Comparison of ENCODE assay signal across 1 cellular context in the genomic region with DNA sequence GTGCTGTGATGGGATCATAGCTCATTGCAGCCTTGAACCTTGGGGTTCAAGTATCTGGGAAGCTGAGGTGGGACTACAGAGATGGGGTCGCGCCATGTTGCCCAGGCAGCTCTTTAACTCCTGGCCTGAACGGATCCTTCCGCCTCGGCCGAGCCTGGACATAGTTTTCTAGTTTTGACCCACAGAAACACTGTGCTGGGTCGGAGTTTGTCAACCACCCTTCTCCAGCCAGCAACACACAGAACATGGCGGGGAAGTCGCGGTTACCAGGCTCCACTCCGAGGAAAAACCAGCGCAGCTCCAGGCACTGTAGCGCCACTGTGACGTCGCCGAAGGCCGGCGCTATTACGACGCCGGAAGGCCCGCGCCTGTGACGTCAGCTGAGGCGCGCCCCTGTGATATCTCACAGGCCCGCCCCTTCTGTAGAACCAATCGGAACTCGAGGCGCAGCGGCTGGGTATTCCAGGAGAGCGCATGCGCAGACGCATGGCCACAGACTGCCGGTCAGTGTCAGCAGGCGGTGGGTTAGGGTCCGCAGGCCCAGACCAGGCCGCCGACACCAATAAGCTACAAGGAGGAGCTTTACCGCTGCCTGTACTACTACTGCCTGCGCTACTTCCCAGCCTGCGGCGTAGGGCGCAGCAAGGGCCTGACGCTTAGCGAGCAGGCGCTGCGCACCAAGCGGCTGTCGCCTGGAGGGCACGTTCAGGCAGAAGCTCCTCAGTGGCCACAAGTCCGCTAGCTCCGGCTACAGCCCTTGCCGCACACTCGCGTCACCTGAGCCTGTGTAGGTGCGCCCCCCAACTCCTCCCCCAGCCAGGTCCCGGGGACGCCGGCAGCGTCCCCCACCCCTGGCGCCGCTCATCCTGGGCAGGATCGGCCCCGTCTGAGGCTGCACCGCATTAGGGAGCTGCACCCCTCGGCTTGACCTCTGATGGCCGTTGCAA.
TF ChIP-seq lines count a peak whose summit lies in the region.

No MANE protein-coding gene starts in this region.

TF ChIP-seq in HepG2, 621 proteins besides CTCF, POLR2A, EP300 and RAD21 (continued from another document and continues in another):
- TF ChIP-seq SNAPC5 (CRISPR knock-in tag; IDR thresholded peaks at IDR 0.05; ENCODE audit: borderline replicate concordance) = no peak
- TF ChIP-seq ZNF260 (CRISPR knock-in tag; IDR thresholded peaks at IDR 0.05; ENCODE audit: borderline replicate concordance, low read depth) = no peak
- TF ChIP-seq ZBTB8A (CRISPR knock-in tag; IDR thresholded peaks at IDR 0.05; ENCODE audit: borderline replicate concordance, low read depth) = no peak
- peak; percentile 92 for TF ChIP-seq THAP8 (CRISPR knock-in tag; IDR thresholded peaks at IDR 0.05; ENCODE audit: borderline replicate concordance)
- TF ChIP-seq ZNF891 (CRISPR knock-in tag; IDR thresholded peaks at IDR 0.05) = peak; percentile 73; the same call in 1 of the 2 replicates
- peak; percentile 88 for TF ChIP-seq SAP130 (CRISPR knock-in tag; IDR thresholded peaks at IDR 0.05; ENCODE audit: low read depth)
- TF ChIP-seq ZNF552 (CRISPR knock-in tag; IDR thresholded peaks at IDR 0.05; ENCODE audit: borderline replicate concordance) = peak; percentile 90
- peak; percentile 83 for TF ChIP-seq KMT2B (CRISPR knock-in tag; IDR thresholded peaks at IDR 0.05)
- TF ChIP-seq ZNF484 (CRISPR knock-in tag; IDR thresholded peaks at IDR 0.05; ENCODE audit: borderline replicate concordance, low read depth) = no peak
- peak; percentile 40 for TF ChIP-seq TEAD3 (CRISPR knock-in tag; optimal IDR thresholded peaks at IDR 0.05; ENCODE audit: borderline replicate concordance)
- no peak for TF ChIP-seq CHD4 (IDR thresholded peaks at IDR 0.05; ENCODE audit: borderline replicate concordance, low read length)
- TF ChIP-seq MXD4 (CRISPR knock-in tag; IDR thresholded peaks at IDR 0.05) = peak; percentile 92
- TF ChIP-seq ZNF564 (CRISPR knock-in tag; IDR thresholded peaks at IDR 0.05) = peak; percentile 88
- peak; percentile 83; the same call in 1 of the 2 replicates for TF ChIP-seq PRMT3 (CRISPR knock-in tag; IDR thresholded peaks at IDR 0.05; ENCODE audit: borderline replicate concordance, low read depth)
- no peak; the same call in none of the 2 replicates for TF ChIP-seq KDM4B (CRISPR knock-in tag; IDR thresholded peaks at IDR 0.05)
- peak; percentile 59 for TF ChIP-seq RXRA (CRISPR knock-in tag; IDR thresholded peaks at IDR 0.05)
- no peak for TF ChIP-seq RCOR2 (CRISPR knock-in tag; IDR thresholded peaks at IDR 0.05)
- no peak for TF ChIP-seq ESRRA (CRISPR knock-in tag; IDR thresholded peaks at IDR 0.05; ENCODE audit: low read depth)
- TF ChIP-seq, protein P1, sequence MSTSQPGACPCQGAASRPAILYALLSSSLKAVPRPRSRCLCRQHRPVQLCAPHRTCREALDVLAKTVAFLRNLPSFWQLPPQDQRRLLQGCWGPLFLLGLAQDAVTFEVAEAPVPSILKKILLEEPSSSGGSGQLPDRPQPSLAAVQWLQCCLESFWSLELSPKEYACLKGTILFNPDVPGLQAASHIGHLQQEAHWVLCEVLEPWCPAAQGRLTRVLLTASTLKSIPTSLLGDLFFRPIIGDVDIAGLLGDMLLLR (CRISPR knock-in tag; IDR thresholded peaks at IDR 0.05) = peak; percentile 74; the same call in 1 of the 2 replicates
- peak; percentile 80; the same call in 1 of the 2 replicates for TF ChIP-seq ZNF225 (CRISPR knock-in tag; IDR thresholded peaks at IDR 0.05)
- TF ChIP-seq, protein P2, sequence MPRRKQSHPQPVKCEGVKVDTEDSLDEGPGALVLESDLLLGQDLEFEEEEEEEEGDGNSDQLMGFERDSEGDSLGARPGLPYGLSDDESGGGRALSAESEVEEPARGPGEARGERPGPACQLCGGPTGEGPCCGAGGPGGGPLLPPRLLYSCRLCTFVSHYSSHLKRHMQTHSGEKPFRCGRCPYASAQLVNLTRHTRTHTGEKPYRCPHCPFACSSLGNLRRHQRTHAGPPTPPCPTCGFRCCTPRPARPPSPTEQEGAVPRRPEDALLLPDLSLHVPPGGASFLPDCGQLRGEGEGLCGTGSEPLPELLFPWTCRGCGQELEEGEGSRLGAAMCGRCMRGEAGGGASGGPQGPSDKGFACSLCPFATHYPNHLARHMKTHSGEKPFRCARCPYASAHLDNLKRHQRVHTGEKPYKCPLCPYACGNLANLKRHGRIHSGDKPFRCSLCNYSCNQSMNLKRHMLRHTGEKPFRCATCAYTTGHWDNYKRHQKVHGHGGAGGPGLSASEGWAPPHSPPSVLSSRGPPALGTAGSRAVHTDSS (CRISPR knock-in tag; conservative IDR thresholded peaks at IDR 0.05) = 0 out of 2 replicates have a peak, but pooled peaks have one; percentile 43
- peak; percentile 84; the same call in 1 of the 2 replicates for TF ChIP-seq ZNF547 (CRISPR knock-in tag; IDR thresholded peaks at IDR 0.05)
- TF ChIP-seq YEATS4 (CRISPR knock-in tag; IDR thresholded peaks at IDR 0.05; ENCODE audit: borderline replicate concordance) = peak; percentile 90
- no peak for TF ChIP-seq MATR3 (CRISPR knock-in tag; IDR thresholded peaks at IDR 0.05)
- TF ChIP-seq, protein P3, sequence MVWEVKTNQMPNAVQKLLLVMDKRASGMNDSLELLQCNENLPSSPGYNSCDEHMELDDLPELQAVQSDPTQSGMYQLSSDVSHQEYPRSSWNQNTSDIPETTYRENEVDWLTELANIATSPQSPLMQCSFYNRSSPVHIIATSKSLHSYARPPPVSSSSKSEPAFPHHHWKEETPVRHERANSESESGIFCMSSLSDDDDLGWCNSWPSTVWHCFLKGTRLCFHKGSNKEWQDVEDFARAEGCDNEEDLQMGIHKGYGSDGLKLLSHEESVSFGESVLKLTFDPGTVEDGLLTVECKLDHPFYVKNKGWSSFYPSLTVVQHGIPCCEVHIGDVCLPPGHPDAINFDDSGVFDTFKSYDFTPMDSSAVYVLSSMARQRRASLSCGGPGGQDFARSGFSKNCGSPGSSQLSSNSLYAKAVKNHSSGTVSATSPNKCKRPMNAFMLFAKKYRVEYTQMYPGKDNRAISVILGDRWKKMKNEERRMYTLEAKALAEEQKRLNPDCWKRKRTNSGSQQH (CRISPR knock-in tag; IDR thresholded peaks at IDR 0.05; ENCODE audit: low read depth) = peak; percentile 85
- peak; percentile 29; the same call in 1 of the 2 replicates for TF ChIP-seq KLF15 (CRISPR knock-in tag; IDR thresholded peaks at IDR 0.05; ENCODE audit: borderline replicate concordance)
- TF ChIP-seq MLLT10 (CRISPR knock-in tag; IDR thresholded peaks at IDR 0.05) = no peak
- no peak for TF ChIP-seq ZSCAN25 (CRISPR knock-in tag; IDR thresholded peaks at IDR 0.05)
- TF ChIP-seq, protein P4, sequence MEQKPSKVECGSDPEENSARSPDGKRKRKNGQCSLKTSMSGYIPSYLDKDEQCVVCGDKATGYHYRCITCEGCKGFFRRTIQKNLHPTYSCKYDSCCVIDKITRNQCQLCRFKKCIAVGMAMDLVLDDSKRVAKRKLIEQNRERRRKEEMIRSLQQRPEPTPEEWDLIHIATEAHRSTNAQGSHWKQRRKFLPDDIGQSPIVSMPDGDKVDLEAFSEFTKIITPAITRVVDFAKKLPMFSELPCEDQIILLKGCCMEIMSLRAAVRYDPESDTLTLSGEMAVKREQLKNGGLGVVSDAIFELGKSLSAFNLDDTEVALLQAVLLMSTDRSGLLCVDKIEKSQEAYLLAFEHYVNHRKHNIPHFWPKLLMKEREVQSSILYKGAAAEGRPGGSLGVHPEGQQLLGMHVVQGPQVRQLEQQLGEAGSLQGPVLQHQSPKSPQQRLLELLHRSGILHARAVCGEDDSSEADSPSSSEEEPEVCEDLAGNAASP (CRISPR knock-in tag; IDR thresholded peaks at IDR 0.05; ENCODE audit: borderline replicate concordance) = peak; percentile 51; the same call in 1 of the 2 replicates
- no peak for TF ChIP-seq RELA (CRISPR knock-in tag; IDR thresholded peaks at IDR 0.05)
- TF ChIP-seq SNRNP70 (IDR thresholded peaks at IDR 0.05; ENCODE audit: low read depth, low read length) = no peak
- peak; percentile 83; the same call in 1 of the 2 replicates for TF ChIP-seq ZNF724P (CRISPR knock-in tag; IDR thresholded peaks at IDR 0.05; ENCODE audit: borderline replicate concordance)
- TF ChIP-seq NR2F1 (CRISPR knock-in tag; IDR thresholded peaks at IDR 0.05) = no peak
- TF ChIP-seq RFX5 (IDR thresholded peaks at IDR 0.05; ENCODE audit: low read depth, low read length) = peak; percentile 71; the same call in 1 of the 2 replicates
- no peak for TF ChIP-seq RBM22 (optimal IDR thresholded peaks at IDR 0.05; ENCODE audit: low read length)
- TF ChIP-seq ZNF430 (CRISPR knock-in tag; IDR thresholded peaks at IDR 0.05) = peak; percentile 99
- TF ChIP-seq ZBTB3 (CRISPR knock-in tag; IDR thresholded peaks at IDR 0.05; ENCODE audit: borderline replicate concordance, low read depth) = no peak
- 0 out of 2 replicates have a peak, but pooled peaks have one; percentile 25 for TF ChIP-seq KLF13 (CRISPR knock-in tag; IDR thresholded peaks at IDR 0.05)
- peak; percentile 78 for TF ChIP-seq ZBTB10 (CRISPR knock-in tag; IDR thresholded peaks at IDR 0.05; ENCODE audit: borderline replicate concordance)
- TF ChIP-seq ZNF10 (CRISPR knock-in tag; IDR thresholded peaks at IDR 0.05; ENCODE audit: borderline replicate concordance, low read depth) = no peak
- TF ChIP-seq ZNF501 (CRISPR knock-in tag; IDR thresholded peaks at IDR 0.05) = peak; percentile 96
- TF ChIP-seq TARDBP (CRISPR knock-in tag; IDR thresholded peaks at IDR 0.05) = peak; percentile 94
- TF ChIP-seq NCOA5 (CRISPR knock-in tag; IDR thresholded peaks at IDR 0.05) = no peak
- TF ChIP-seq ATF2 (CRISPR knock-in tag; IDR thresholded peaks at IDR 0.05) = peak; percentile 93
- TF ChIP-seq ZNF138 (CRISPR knock-in tag; IDR thresholded peaks at IDR 0.05; ENCODE audit: low read depth) = peak; percentile 74
- peak; percentile 68; the same call in 1 of the 2 replicates for TF ChIP-seq KLF12 (CRISPR knock-in tag; IDR thresholded peaks at IDR 0.05; ENCODE audit: borderline replicate concordance)
- TF ChIP-seq, protein P5, sequence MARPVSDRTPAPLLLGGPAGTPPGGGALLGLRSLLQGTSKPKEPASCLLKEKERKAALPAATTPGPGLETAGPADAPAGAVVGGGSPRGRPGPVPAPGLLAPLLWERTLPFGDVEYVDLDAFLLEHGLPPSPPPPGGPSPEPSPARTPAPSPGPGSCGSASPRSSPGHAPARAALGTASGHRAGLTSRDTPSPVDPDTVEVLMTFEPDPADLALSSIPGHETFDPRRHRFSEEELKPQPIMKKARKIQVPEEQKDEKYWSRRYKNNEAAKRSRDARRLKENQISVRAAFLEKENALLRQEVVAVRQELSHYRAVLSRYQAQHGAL (CRISPR knock-in tag; IDR thresholded peaks at IDR 0.05; ENCODE audit: not compliant biosample characterization) = no peak
- no peak for TF ChIP-seq NFE2L1 (CRISPR knock-in tag; IDR thresholded peaks at IDR 0.05; ENCODE audit: borderline replicate concordance)
- TF ChIP-seq TGIF2 (CRISPR knock-in tag; IDR thresholded peaks at IDR 0.05) = peak; percentile 55; the same call in 1 of the 2 replicates
- TF ChIP-seq THAP7 (CRISPR knock-in tag; IDR thresholded peaks at IDR 0.05) = no peak; the same call in 1 of the 2 replicates
